ENCODE assay signal across 9 cellular contexts in the genomic region with DNA sequence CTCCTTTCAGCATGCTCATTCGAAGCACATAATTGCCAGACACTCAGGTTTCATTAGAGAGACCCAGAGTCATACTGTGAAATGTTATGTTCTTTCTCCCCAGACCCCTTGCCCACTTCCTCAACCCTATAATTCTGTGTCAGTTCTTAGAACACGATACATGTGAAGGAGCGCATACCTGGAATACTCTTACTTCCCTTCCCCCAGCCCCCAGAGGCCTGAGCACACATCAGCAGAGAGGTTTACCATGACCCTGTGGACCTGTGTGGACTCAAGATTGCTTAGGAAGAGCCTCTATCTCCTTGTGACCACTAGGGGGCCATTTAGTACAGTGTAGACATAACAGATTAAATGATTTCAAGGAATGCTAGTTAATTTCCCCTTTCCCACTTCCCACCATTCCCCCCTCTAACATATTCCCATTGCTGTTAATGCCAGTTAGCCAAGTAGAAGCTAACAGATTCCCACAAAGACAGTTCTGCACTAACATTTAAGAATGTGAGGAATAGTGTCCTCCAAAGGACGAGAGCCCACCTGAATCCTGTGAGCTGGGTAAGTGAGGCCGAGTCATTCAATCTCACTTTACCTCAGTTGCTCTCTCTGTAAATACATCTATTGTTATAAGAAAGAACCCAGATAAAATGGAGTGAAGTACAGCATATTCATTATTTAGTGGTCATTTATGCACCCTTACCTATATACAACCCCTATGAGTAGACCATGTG.
DNase-seq lines count a peak whose midpoint lies in the region; ATAC-seq and TF ChIP-seq lines count a peak whose summit lies in the region.
"Had no signal": no experiment of that assay in that cellular context is flagged by ENCODE, and none has a peak within 500 bp of the region (broad histone marks: within the 10 kb centered on the region; RNA-seq: fewer than 3 reads in every experiment).

No MANE protein-coding gene starts in this region.

- H3K4me2 ChIP-seq in mammary epithelial cell (ENCODE audit: insufficient read depth, low read depth, low read length) = no peak overlapping the region

- CTCF ChIA-PET in mammary epithelial cell (lab: Charles Lee; ENCODE audit: low non-redundant PET) = interaction anchor here (1.4 kb wide), 1 partner anchor 159 kb away, joined by 9 read pairs; no protein-coding TSS in a partner anchor

- H3K36me3 ChIP-seq in BE2C (no peaks in the 10 kb centered on the region; the same call in 1 of the 2 replicates), mammary epithelial cell (ENCODE audit: insufficient read depth, low read length) (no peaks in the 10 kb centered on the region)

- no peaks in the 10 kb centered on the region for H3K27me3 ChIP-seq in BE2C
- H3K27me3 ChIP-seq in mammary epithelial cell (ENCODE audit: insufficient read depth, low read length) = no peaks in the 10 kb centered on the region

- H3K4me1 ChIP-seq in BE2C (peaks cover 9% of the 10 kb centered on the region), mammary epithelial cell (ENCODE audit: insufficient read depth, low read length) (no peaks in the 10 kb centered on the region)

- no peak overlapping the region for H3K4me3 Mint-ChIP-seq in naive thymus-derived CD8-positive, alpha-beta T cell
- H3K4me3 Mint-ChIP-seq: immature natural killer cell had no signal

- DNase-seq in BE2C (peak; percentile 45), NCI-H526 (lab: John Stamatoyannopoulos, UW) (peak; percentile 38 to 77), mammary epithelial cell (peak; percentile 40), left kidney (ENCODE audit: low read depth, low spot score) (peak; percentile 74)
- DNase-seq in naive thymus-derived CD8-positive, alpha-beta T cell = no peak

- H3K27ac Mint-ChIP-seq in naive thymus-derived CD8-positive, alpha-beta T cell = no peak overlapping the region

- H3K9me3 ChIP-seq in BE2C (no peaks in the 10 kb centered on the region), mammary epithelial cell (replicated peaks; ENCODE audit: insufficient read depth, low read length) (no peaks in the 10 kb centered on the region)

- no peak overlapping the region for H3K9ac ChIP-seq in mammary epithelial cell (ENCODE audit: insufficient read depth, low read length)

- H3K4me1 Mint-ChIP-seq in naive thymus-derived CD8-positive, alpha-beta T cell = no peaks in the 10 kb centered on the region
- H3K4me1 Mint-ChIP-seq: immature natural killer cell had no signal

- ATAC-seq in GM18867 (IDR thresholded peaks at IDR 0.05; ENCODE audit: unreplicated experiment) = peak; percentile 91
- ATAC-seq in HG03064 (IDR thresholded peaks at IDR 0.05; ENCODE audit: low read depth, unreplicated experiment) = peak; percentile 59
- ATAC-seq in HG02970 (IDR thresholded peaks at IDR 0.05; ENCODE audit: low FRiP score, unreplicated experiment) = no peak
- no peak for ATAC-seq in naive thymus-derived CD8-positive, alpha-beta T cell

- in situ Hi-C loops in mammary epithelial cell (cut with MboI; ENCODE audit: low sequenced_read_pairs in 2 of 2) = no loop called here

- intact Hi-C loops in mammary epithelial cell (cut with micrococcal nuclease) = loop anchor here (1.0 to 10.0 kb wide), 4 partner anchors 91 to 416 kb away; no protein-coding TSS in a partner anchor

- peak; percentile 89 for TF ChIP-seq CTCF in BE2C (IDR thresholded peaks at IDR 0.05; ENCODE audit: low read depth, low read length)
- TF ChIP-seq CTCF in mammary epithelial cell (conservative IDR thresholded peaks at IDR 0.05 in 1 of 2, IDR thresholded peaks at IDR 0.05 in 1 of 2; ENCODE audit: extremely low read depth in 1 of 2, insufficient read depth in 1 of 2, low read depth in 1 of 2, low read length in 2 of 2) = peak; percentile 75 to 78

- 81% methylated on average over 5 of the region's 5 CpGs for WGBS in mammary epithelial cell (ENCODE audit: low coverage, missing lambda C conversion rate)

- no peak overlapping the region for H2AFZ ChIP-seq in mammary epithelial cell (ENCODE audit: low read depth, low read length)

- POLR2A ChIA-PET in naive thymus-derived CD8-positive, alpha-beta T cell (lab: Charles Lee) = no interaction called here

- no peaks in the 10 kb centered on the region for H3K9me3 Mint-ChIP-seq in naive thymus-derived CD8-positive, alpha-beta T cell
- H3K9me3 Mint-ChIP-seq: immature natural killer cell had no signal

- H4K20me1 ChIP-seq in mammary epithelial cell (ENCODE audit: insufficient read depth, low read length) = no peaks in the 10 kb centered on the region

- BruUV-seq in mammary epithelial cell (replicated peaks; lab: Mats Ljungman, UMichigan) = no TSS peak

- dilution Hi-C loops in mammary epithelial cell (cut with HindIII; ENCODE audit: low sequenced_read_pairs) = no loop called here

- no peaks in the 10 kb centered on the region for H3K79me2 ChIP-seq in mammary epithelial cell (ENCODE audit: insufficient read depth, low read length)

- no peaks in the 10 kb centered on the region for H3K27me3 Mint-ChIP-seq in naive thymus-derived CD8-positive, alpha-beta T cell

- H3K4me3 ChIP-seq in BE2C (ENCODE audit: low read depth, low read length) (no peak overlapping the region), mammary epithelial cell (replicated peaks in 1 of 3; ENCODE audit: insufficient read depth in 1 of 3, low read depth in 2 of 3, low read length in 3 of 3) (no peak overlapping the region)

- H3K27ac ChIP-seq in mammary epithelial cell (ENCODE audit: insufficient read depth, low read depth, low read length) = no peak overlapping the region

- peaks cover 0 to 7% (median 3%) of the 10 kb centered on the region in 3 donors for H3K36me3 Mint-ChIP-seq in naive thymus-derived CD8-positive, alpha-beta T cell
- H3K36me3 Mint-ChIP-seq: immature natural killer cell had no signal

Comparison
In these comparisons a context has a peak if more than half of its experiments do, and no peak if none do; other contexts are left out.
1. DNase-seq: peak in BE2C (single experiment), NCI-H526 (2 of 2), mammary epithelial cell (single experiment) and left kidney (single experiment); none in naive thymus-derived CD8-positive, alpha-beta T cell (0 of 10).
2. ATAC-seq: peak in GM18867 (single experiment) and HG03064 (single experiment); none in HG02970 (single experiment) and naive thymus-derived CD8-positive, alpha-beta T cell (0 of 2).